ENCODE assay signal across 10 cellular contexts in genomic region chr14:52312872-52313492, GRCh38. TPM values are rescaled to one million over a fixed set of nuclear protein-coding genes. Genes with fewer than 3 reads are reported as not detected.
DNase-seq lines count a peak whose midpoint lies in the region; ATAC-seq and TF ChIP-seq lines count a peak whose summit lies in the region.
"Had no signal": no experiment of that assay in that cellular context is flagged by ENCODE, and none has a peak within 500 bp of the region (broad histone marks: within the 10 kb centered on the region; RNA-seq: fewer than 3 reads in every experiment).

No MANE protein-coding gene starts in this region.

- no peak for ATAC-seq in CD8-positive, alpha-beta T cell

- H3K27ac ChIP-seq in CD8-positive, alpha-beta T cell (ENCODE audit: low read depth, low read length), result peak overlapping the region; percentile 70
- peak overlapping the region in 1 of 4 donors; percentile 79 for H3K27ac ChIP-seq in sigmoid colon
- H3K27ac ChIP-seq: SK-N-MC had no signal

- no peak for DNase-seq in CD8-positive, alpha-beta T cell
- DNase-seq in SIG-M5 treated with dmso at 0.1 percent for 504 hours (lab: John Stamatoyannopoulos, UW; ENCODE audit: unreplicated experiment) (peak; percentile 69), fibroblast of pulmonary artery (ENCODE audit: low read depth) (peak; percentile 56), sigmoid colon (no peak), NCI-H1436 treated with DMSO at 0.1 percent for 48 hours (lab: John Stamatoyannopoulos, UW) (no peak), amygdala (lab: John Stamatoyannopoulos, UW) (no peak), DMS79 treated with DMSO at 0.1 percent for 48 hours (lab: John Stamatoyannopoulos, UW) (no peak), HK-2 (ENCODE audit: unreplicated experiment) (no peak)

- peaks cover 24% of the 10 kb centered on the region for H3K36me3 Mint-ChIP-seq in CD8-positive, alpha-beta T cell

- TF ChIP-seq EP300 in sigmoid colon (IDR thresholded peaks at IDR 0.05), result no peak

- H3K4me3 Mint-ChIP-seq in CD8-positive, alpha-beta T cell, result peak overlapping the region; percentile 99

- H3K27me3 Mint-ChIP-seq in CD8-positive, alpha-beta T cell (ENCODE audit: low read depth), result peaks cover 10% of the 10 kb centered on the region

- POLR2A ChIA-PET in CD8-positive, alpha-beta T cell (lab: Charles Lee), result no interaction called here

- no peaks in the 10 kb centered on the region for H3K9me3 Mint-ChIP-seq in CD8-positive, alpha-beta T cell

- peaks cover 56% of the 10 kb centered on the region for H3K4me1 ChIP-seq in CD8-positive, alpha-beta T cell (ENCODE audit: insufficient read depth, low read length)
- peaks cover 0 to 25% (median 19%) of the 10 kb centered on the region in 4 donors for H3K4me1 ChIP-seq in sigmoid colon

- intact Hi-C loops in CD8-positive, alpha-beta T cell (cut with DNase I, micrococcal nuclease), result loop anchor here in 1 of 2 experiments (5.0 kb wide), 1 partner anchor 239 kb away; the partner anchor contains the start of genes GPR137C and TXNDC16
- intact Hi-C loops in sigmoid colon (cut with DNase I), result loop anchor here (5.0 kb wide), 1 partner anchor 39 kb away; no protein-coding TSS in a partner anchor

- CTCF ChIA-PET in CD8-positive, alpha-beta T cell (lab: Charles Lee), result no interaction called here

- no peaks in the 10 kb centered on the region for H3K9me3 ChIP-seq in CD8-positive, alpha-beta T cell (ENCODE audit: low read length)
- no peaks in the 10 kb centered on the region for H3K9me3 ChIP-seq in sigmoid colon
- H3K9me3 ChIP-seq: body of pancreas had no signal

- TF ChIP-seq CTCF in CD8-positive, alpha-beta T cell (IDR thresholded peaks at IDR 0.05), result no peak
- no peak for TF ChIP-seq CTCF in fibroblast of pulmonary artery (IDR thresholded peaks at IDR 0.05; ENCODE audit: low read length, missing control alignments)
- TF ChIP-seq CTCF in sigmoid colon (IDR thresholded peaks at IDR 0.05), result no peak

- TF ChIP-seq POLR2A in sigmoid colon (IDR thresholded peaks at IDR 0.05), result no peak

- peaks cover 79% of the 10 kb centered on the region for H3K4me1 Mint-ChIP-seq in CD8-positive, alpha-beta T cell (ENCODE audit: low read depth)

- peak overlapping the region; percentile 85 for H3K4me3 ChIP-seq in CD8-positive, alpha-beta T cell (ENCODE audit: low read depth, low read length)
- H3K4me3 ChIP-seq in fibroblast of pulmonary artery (replicated peaks; ENCODE audit: low read depth, low read length) (peak overlapping the region; percentile 52), sigmoid colon (peak overlapping the region in 3 of 4 donors; percentile 44 to 54 (median 53))

- no peaks in the 10 kb centered on the region for H3K36me3 ChIP-seq in CD8-positive, alpha-beta T cell (ENCODE audit: insufficient read depth, low read length)
- H3K36me3 ChIP-seq in sigmoid colon, result no peaks in the 10 kb centered on the region

- H3K27me3 ChIP-seq in CD8-positive, alpha-beta T cell (ENCODE audit: insufficient read depth, low read length), result no peaks in the 10 kb centered on the region
- H3K27me3 ChIP-seq in sigmoid colon, result peaks cover 0 to 33% (median 15%) of the 10 kb centered on the region in 3 donors

- 45 to 56% methylated on average over 7 of the region's 7 CpGs for WGBS in sigmoid colon, 2 donors

- peak overlapping the region; percentile 81 for H3K27ac Mint-ChIP-seq in CD8-positive, alpha-beta T cell

RNA-seq across cellular contexts. Expression of gene PTGER2, which starts 1.1 kb away (rescaled TPM):
- 1 to 10 TPM; 3.5 to 4.3 TPM for total RNA-seq in CD8-positive, alpha-beta T cell
- total RNA-seq in sigmoid colon, result 1 to 10 TPM in 3 of 4 donors, under 1 TPM in 1; 0.55 to 2.5 (median 1.3) TPM
- polyA plus RNA-seq in sigmoid colon, result 1 to 10 TPM; 3.0 to 3.9 (median 3.0) TPM

RNA-seq across cellular contexts. Expression of gene PTGDR, which starts 45.5 kb away (rescaled TPM):
- total RNA-seq in CD8-positive, alpha-beta T cell, result 1 to 10 TPM; 2.7 to 3.0 TPM
- under 1 TPM in 3 of 4 donors, not detected in 1; 0.28 to 0.71 (median 0.66) TPM for total RNA-seq in sigmoid colon
- 1 to 10 TPM; 1.2 to 8.2 (median 3.0) TPM for polyA plus RNA-seq in sigmoid colon

Comparison
In these comparisons a context has a peak if more than half of its experiments do, and no peak if none do; other contexts are left out.
1. DNase-seq: peak in SIG-M5 treated with dmso at 0.1 percent for 504 hours (single experiment) and fibroblast of pulmonary artery (single experiment); none in CD8-positive, alpha-beta T cell (0 of 7), sigmoid colon (single experiment), NCI-H1436 treated with DMSO at 0.1 percent for 48 hours (single experiment), amygdala (0 of 56), DMS79 treated with DMSO at 0.1 percent for 48 hours (single experiment) and HK-2 (single experiment).
2. Peak in every context shown above with its lines, with median percentiles within 50 percentile points of each other: H3K4me3 ChIP-seq.